22 cellular contexts compared by ENCODE assay signal in genomic region chr1:155990340-155990739, GRCh38. TPM values are rescaled to one million over a fixed set of nuclear protein-coding genes. Genes with fewer than 3 reads are reported as not detected.
"Had no signal": no experiment of that assay in that cellular context is flagged by ENCODE, and none has a peak within 500 bp of the region (broad histone marks: within the 10 kb centered on the region; RNA-seq: fewer than 3 reads in every experiment).

No MANE protein-coding gene starts in this region.

- H3K27ac Mint-ChIP-seq: activated CD4-positive, alpha-beta T cell treated with anti-CD3 and anti-CD28 coated beads, Interleukin-2, amount 10 ng/mL, durations not matched to agents 7 days and 5 days; immature natural killer cell had no signal

- H3K36me3 Mint-ChIP-seq: activated naive CD4-positive, alpha-beta T cell treated with anti-CD3 and anti-CD28 coated beads, Interleukin-2, amount 50 U/mL, for 72 hours; immature natural killer cell; natural killer cell had no signal

- H3K9me3 Mint-ChIP-seq: activated CD4-positive, alpha-beta T cell treated with anti-CD3 and anti-CD28 coated beads, Interleukin-2, amount 10 ng/mL, durations not matched to agents 7 days and 5 days; activated naive CD4-positive, alpha-beta T cell treated with anti-CD3 and anti-CD28 coated beads, Interleukin-2, amount 50 U/mL, for 72 hours; immature natural killer cell; natural killer cell; T-helper 1 cell treated with Interleukin-12 subunit alpha and Interleukin-12 subunit beta and Interleukin-4 antibody, amounts not matched to agents 30 μg/mL and 1 μg/mL, for 36 hours had no signal

- H3K9me3 ChIP-seq: thyroid gland, vagina had no signal

- H3K4me3 Mint-ChIP-seq: activated CD4-positive, alpha-beta T cell treated with anti-CD3 and anti-CD28 coated beads, Interleukin-2, amount 10 ng/mL, durations not matched to agents 7 days and 5 days; immature natural killer cell; natural killer cell; T-helper 1 cell treated with Interleukin-12 subunit alpha and Interleukin-12 subunit beta and Interleukin-4 antibody, amounts not matched to agents 30 μg/mL and 1 μg/mL, for 36 hours had no signal

- H3K27me3 ChIP-seq: brain microvascular endothelial cell, dorsolateral prefrontal cortex, thyroid gland, vagina had no signal

- H3K27me3 Mint-ChIP-seq: activated CD4-positive, alpha-beta T cell treated with anti-CD3 and anti-CD28 coated beads, Interleukin-2, amount 10 ng/mL, durations not matched to agents 7 days and 5 days had no signal

- DNase-seq: activated CD4-positive, alpha-beta T cell treated with anti-CD3 and anti-CD28 coated beads, Interleukin-2, amount 10 ng/mL, durations not matched to agents 7 days and 5 days; activated CD4-positive, CD25-positive, alpha-beta regulatory T cell; activated effector memory CD4-positive, alpha-beta T cell treated with Interleukin-2 at 50 U/mL for 16 hours; activated T-cell treated with anti-CD3 and anti-CD28 coated beads, Interleukin-2, amount 50 U/mL, for 1 hour; brain microvascular endothelial cell; cerebellar nuclear complex; dorsolateral prefrontal cortex; glutamatergic neuron; immature natural killer cell; left cardiac atrium; natural killer cell; occipital lobe; stimulated activated CD4-positive, alpha-beta T cell treated with anti-CD3 and anti-CD28 coated beads, Interleukin-15, amount 100 ng/mL, for 24 hours; stimulated activated CD4-positive, alpha-beta T cell treated with anti-CD3 and anti-CD28 coated beads, Interleukin-4, amount 100 ng/mL, for 4 hours; thyroid gland had no signal

- H3K27ac ChIP-seq: brain microvascular endothelial cell, thyroid gland had no signal

- H3K4me1 ChIP-seq: vagina had no signal

- H3K4me3 ChIP-seq: thyroid gland, vagina had no signal

- H3K36me3 ChIP-seq: brain microvascular endothelial cell, thyroid gland, vagina had no signal

RNA-seq across cellular contexts. Expression of gene RXFP4, which starts 48.9 kb away (rescaled TPM):
- total RNA-seq: activated CD4-positive, alpha-beta T cell treated with anti-CD3 and anti-CD28 coated beads, Interleukin-2, amount 10 ng/mL, durations not matched to agents 7 days and 5 days; activated naive CD4-positive, alpha-beta T cell treated with anti-CD3 and anti-CD28 coated beads, Interleukin-2, amount 50 U/mL, for 72 hours; dorsolateral prefrontal cortex; esophagus mucosa; fibroblast of villous mesenchyme; left cardiac atrium; mucosa of gallbladder; natural killer cell; occipital lobe; pulmonary artery endothelial cell; thyroid gland; vagina had no signal
